ENCODE assay signal across 1 cellular context in the genomic region with DNA sequence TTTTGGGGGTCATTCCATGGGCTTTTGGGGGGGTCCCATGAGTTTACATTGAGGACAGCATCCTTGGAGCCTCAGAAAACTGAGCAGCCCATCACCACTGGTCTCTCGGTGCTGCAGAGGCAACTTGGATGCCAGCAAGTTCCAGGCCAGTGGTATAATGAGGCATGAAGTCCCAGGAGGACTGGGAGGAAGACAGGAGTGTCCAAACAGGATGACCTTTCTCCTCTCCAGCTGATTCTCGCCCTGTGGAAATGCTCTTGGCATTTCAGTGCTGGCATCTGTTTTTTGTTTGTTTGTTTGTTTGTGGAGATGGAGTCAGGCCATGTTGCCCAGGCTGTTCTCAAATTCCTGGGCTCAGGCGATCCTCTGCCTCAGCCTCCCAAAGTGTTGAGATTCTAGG.
TF ChIP-seq lines count a peak whose summit lies in the region.

No MANE protein-coding gene starts in this region.

TF ChIP-seq in GM23338, 12 proteins besides CTCF, POLR2A, EP300 and RAD21 (continued from another document):
- TF ChIP-seq, protein P1, sequence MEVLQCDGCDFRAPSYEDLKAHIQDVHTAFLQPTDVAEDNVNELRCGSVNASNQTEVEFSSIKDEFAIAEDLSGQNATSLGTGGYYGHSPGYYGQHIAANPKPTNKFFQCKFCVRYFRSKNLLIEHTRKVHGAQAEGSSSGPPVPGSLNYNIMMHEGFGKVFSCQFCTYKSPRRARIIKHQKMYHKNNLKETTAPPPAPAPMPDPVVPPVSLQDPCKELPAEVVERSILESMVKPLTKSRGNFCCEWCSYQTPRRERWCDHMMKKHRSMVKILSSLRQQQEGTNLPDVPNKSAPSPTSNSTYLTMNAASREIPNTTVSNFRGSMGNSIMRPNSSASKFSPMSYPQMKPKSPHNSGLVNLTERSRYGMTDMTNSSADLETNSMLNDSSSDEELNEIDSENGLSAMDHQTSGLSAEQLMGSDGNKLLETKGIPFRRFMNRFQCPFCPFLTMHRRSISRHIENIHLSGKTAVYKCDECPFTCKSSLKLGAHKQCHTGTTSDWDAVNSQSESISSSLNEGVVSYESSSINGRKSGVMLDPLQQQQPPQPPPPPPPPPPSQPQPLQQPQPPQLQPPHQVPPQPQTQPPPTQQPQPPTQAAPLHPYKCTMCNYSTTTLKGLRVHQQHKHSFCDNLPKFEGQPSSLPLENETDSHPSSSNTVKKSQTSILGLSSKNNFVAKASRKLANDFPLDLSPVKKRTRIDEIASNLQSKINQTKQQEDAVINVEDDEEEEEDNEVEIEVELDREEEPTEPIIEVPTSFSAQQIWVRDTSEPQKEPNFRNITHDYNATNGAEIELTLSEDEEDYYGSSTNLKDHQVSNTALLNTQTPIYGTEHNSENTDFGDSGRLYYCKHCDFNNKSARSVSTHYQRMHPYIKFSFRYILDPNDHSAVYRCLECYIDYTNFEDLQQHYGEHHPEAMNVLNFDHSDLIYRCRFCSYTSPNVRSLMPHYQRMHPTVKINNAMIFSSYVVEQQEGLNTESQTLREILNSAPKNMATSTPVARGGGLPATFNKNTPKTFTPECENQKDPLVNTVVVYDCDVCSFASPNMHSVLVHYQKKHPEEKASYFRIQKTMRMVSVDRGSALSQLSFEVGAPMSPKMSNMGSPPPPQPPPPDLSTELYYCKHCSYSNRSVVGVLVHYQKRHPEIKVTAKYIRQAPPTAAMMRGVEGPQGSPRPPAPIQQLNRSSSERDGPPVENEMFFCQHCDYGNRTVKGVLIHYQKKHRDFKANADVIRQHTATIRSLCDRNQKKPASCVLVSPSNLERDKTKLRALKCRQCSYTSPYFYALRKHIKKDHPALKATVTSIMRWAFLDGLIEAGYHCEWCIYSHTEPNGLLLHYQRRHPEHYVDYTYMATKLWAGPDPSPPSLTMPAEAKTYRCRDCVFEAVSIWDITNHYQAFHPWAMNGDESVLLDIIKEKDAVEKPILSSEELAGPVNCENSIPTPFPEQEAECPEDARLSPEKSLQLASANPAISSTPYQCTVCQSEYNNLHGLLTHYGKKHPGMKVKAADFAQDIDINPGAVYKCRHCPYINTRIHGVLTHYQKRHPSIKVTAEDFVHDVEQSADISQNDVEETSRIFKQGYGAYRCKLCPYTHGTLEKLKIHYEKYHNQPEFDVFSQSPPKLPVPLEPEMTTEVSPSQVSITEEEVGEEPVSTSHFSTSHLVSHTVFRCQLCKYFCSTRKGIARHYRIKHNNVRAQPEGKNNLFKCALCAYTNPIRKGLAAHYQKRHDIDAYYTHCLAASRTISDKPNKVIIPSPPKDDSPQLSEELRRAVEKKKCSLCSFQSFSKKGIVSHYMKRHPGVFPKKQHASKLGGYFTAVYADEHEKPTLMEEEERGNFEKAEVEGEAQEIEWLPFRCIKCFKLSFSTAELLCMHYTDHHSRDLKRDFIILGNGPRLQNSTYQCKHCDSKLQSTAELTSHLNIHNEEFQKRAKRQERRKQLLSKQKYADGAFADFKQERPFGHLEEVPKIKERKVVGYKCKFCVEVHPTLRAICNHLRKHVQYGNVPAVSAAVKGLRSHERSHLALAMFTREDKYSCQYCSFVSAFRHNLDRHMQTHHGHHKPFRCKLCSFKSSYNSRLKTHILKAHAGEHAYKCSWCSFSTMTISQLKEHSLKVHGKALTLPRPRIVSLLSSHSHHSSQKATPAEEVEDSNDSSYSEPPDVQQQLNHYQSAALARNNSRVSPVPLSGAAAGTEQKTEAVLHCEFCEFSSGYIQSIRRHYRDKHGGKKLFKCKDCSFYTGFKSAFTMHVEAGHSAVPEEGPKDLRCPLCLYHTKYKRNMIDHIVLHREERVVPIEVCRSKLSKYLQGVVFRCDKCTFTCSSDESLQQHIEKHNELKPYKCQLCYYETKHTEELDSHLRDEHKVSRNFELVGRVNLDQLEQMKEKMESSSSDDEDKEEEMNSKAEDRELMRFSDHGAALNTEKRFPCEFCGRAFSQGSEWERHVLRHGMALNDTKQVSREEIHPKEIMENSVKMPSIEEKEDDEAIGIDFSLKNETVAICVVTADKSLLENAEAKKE (CRISPR knock-in tag; IDR thresholded peaks at IDR 0.05): no peak
TF ChIP-seq in GM23338: peak in this region for 0.
